8 cellular contexts compared by ENCODE assay signal in genomic region chr18:71643822-71644221, GRCh38.
"Had no signal": no experiment of that assay in that cellular context is flagged by ENCODE, and none has a peak within 500 bp of the region (broad histone marks: within the 10 kb centered on the region; RNA-seq: fewer than 3 reads in every experiment).

No MANE protein-coding gene starts in this region.

- FAIRE-seq: G401.6, GM12878, GM12891, GM12892, GM18507, GM19239 had no signal

- H3K4me3 ChIP-seq: GM12878 had no signal

- ATAC-seq: GM12878 had no signal

- DNase-seq: GDM1, GF-D8 had no signal
